In genomic region chr9:97491216-97491999, GRCh38 we compare ENCODE assay signal across 26 cellular contexts. TPM values are rescaled to one million over a fixed set of nuclear protein-coding genes. Genes with fewer than 3 reads are reported as not detected.
"Had no signal": no experiment of that assay in that cellular context is flagged by ENCODE, and none has a peak within 500 bp of the region (broad histone marks: within the 10 kb centered on the region; RNA-seq: fewer than 3 reads in every experiment).

No MANE protein-coding gene starts in this region.

- H3K27ac Mint-ChIP-seq: activated B cell treated with CpG ODN at 0.5 μM for 24 hours; activated CD4-positive, alpha-beta T cell treated with anti-CD3 and anti-CD28 coated beads for 36 hours; activated CD8-positive, alpha-beta memory T cell treated with anti-CD3 and anti-CD28 coated beads, Interleukin-2, amount 10 ng/mL, durations not matched to agents 7 days and 5 days; activated CD8-positive, alpha-beta T cell treated with anti-CD3 and anti-CD28 coated beads for 36 hours; activated naive CD4-positive, alpha-beta T cell treated with anti-CD3 and anti-CD28 coated beads, Interleukin-2, amount 10 ng/mL, durations not matched to agents 7 days and 5 days; T-helper 17 cell had no signal

- FAIRE-seq: colon, keratinocyte, urothelium cell line had no signal

- H3K27me3 ChIP-seq: body of pancreas, gastrocnemius medialis, heart left ventricle, tibial nerve had no signal

- H3K4me1 ChIP-seq: body of pancreas, gastrocnemius medialis, heart left ventricle had no signal

- DNase-seq: activated B cell treated with CpG ODN at 0.5 μM for 24 hours; activated CD4-positive, alpha-beta T cell treated with anti-CD3 and anti-CD28 coated beads for 36 hours; activated CD8-positive, alpha-beta memory T cell treated with anti-CD3 and anti-CD28 coated beads, Interleukin-2, amount 10 ng/mL, durations not matched to agents 7 days and 5 days; activated CD8-positive, alpha-beta T cell treated with anti-CD3 and anti-CD28 coated beads for 36 hours; activated effector memory CD4-positive, alpha-beta T cell treated with anti-CD3 and anti-CD28 coated beads, Interleukin-2, amount 50 U/mL, for 16 hours; activated naive CD4-positive, alpha-beta T cell treated with anti-CD3 and anti-CD28 coated beads, Interleukin-2, amount 10 ng/mL, durations not matched to agents 7 days and 5 days; activated T-cell treated with anti-CD3 and anti-CD28 coated beads for 4 hours; anterior cingulate cortex; body of pancreas; caudate nucleus; effector memory CD4-positive, alpha-beta T cell; gastrocnemius medialis; heart left ventricle; left colon; mesenchymal stem cell; naive B cell; retina; stimulated activated CD4-positive, alpha-beta T cell treated with anti-CD3 and anti-CD28 coated beads, Interleukin-4, amount 100 ng/mL, for 1 hour; stimulated activated naive CD8-positive, alpha-beta T cell treated with anti-CD3 and anti-CD28 coated beads, Interleukin-15, Interleukin-2, amounts not matched to agents 100 U/mL and 50 U/mL, for 24 hours; SW 1271; T-helper 17 cell had no signal

- H3K4me1 Mint-ChIP-seq: activated B cell treated with CpG ODN at 0.5 μM for 24 hours; activated CD4-positive, alpha-beta T cell treated with anti-CD3 and anti-CD28 coated beads for 36 hours; activated CD8-positive, alpha-beta memory T cell treated with anti-CD3 and anti-CD28 coated beads, Interleukin-2, amount 10 ng/mL, durations not matched to agents 7 days and 5 days had no signal

- H3K4me3 Mint-ChIP-seq: activated B cell treated with CpG ODN at 0.5 μM for 24 hours; activated CD4-positive, alpha-beta T cell treated with anti-CD3 and anti-CD28 coated beads for 36 hours; activated CD8-positive, alpha-beta memory T cell treated with anti-CD3 and anti-CD28 coated beads, Interleukin-2, amount 10 ng/mL, durations not matched to agents 7 days and 5 days; activated CD8-positive, alpha-beta T cell treated with anti-CD3 and anti-CD28 coated beads for 36 hours; activated naive CD4-positive, alpha-beta T cell treated with anti-CD3 and anti-CD28 coated beads, Interleukin-2, amount 10 ng/mL, durations not matched to agents 7 days and 5 days; naive B cell; T-helper 17 cell had no signal

- H3K4me3 ChIP-seq: body of pancreas, gastrocnemius medialis, heart left ventricle, tibial nerve had no signal

- H3K27ac ChIP-seq: body of pancreas, gastrocnemius medialis had no signal

- H3K27me3 Mint-ChIP-seq: activated B cell treated with CpG ODN at 0.5 μM for 24 hours; activated CD4-positive, alpha-beta T cell treated with anti-CD3 and anti-CD28 coated beads for 36 hours; activated CD8-positive, alpha-beta memory T cell treated with anti-CD3 and anti-CD28 coated beads, Interleukin-2, amount 10 ng/mL, durations not matched to agents 7 days and 5 days; activated CD8-positive, alpha-beta T cell treated with anti-CD3 and anti-CD28 coated beads for 36 hours; activated naive CD4-positive, alpha-beta T cell treated with anti-CD3 and anti-CD28 coated beads, Interleukin-2, amount 10 ng/mL, durations not matched to agents 7 days and 5 days; T-helper 17 cell had no signal

- ATAC-seq: activated CD4-positive, alpha-beta T cell treated with anti-CD3 and anti-CD28 coated beads for 36 hours; activated CD8-positive, alpha-beta memory T cell treated with anti-CD3 and anti-CD28 coated beads, Interleukin-2, amount 10 ng/mL, durations not matched to agents 7 days and 5 days; activated CD8-positive, alpha-beta T cell treated with anti-CD3 and anti-CD28 coated beads for 36 hours; body of pancreas; gastrocnemius medialis; heart left ventricle; left colon; stimulated activated naive CD8-positive, alpha-beta T cell treated with anti-CD3 and anti-CD28 coated beads, Interleukin-15, Interleukin-2, amounts not matched to agents 100 U/mL and 50 U/mL, for 24 hours; T-helper 17 cell had no signal

- H3K9me3 ChIP-seq: body of pancreas, gastrocnemius medialis had no signal

RNA-seq across cellular contexts. Expression of gene TMOD1, which starts 10.1 kb away (rescaled TPM):
- total RNA-seq: osteoblast had no signal
- polyA plus RNA-seq: keratinocyte had no signal
